In genomic region chr2:22340711-22341110, GRCh38 we compare ENCODE assay signal across 34 cellular contexts.
"Had no signal": no experiment of that assay in that cellular context is flagged by ENCODE, and none has a peak within 500 bp of the region (broad histone marks: within the 10 kb centered on the region; RNA-seq: fewer than 3 reads in every experiment).

No MANE protein-coding gene starts in this region.

- H3K4me1 ChIP-seq: SJCRH30 had no signal

- H3K36me3 ChIP-seq: MG63, SJCRH30 had no signal

- H3K4me2 ChIP-seq: PC-9 had no signal

- H3K27me3 ChIP-seq: MG63, SJCRH30 had no signal

- ATAC-seq: Panc1, Right ventricle myocardium inferior, SK-N-SH treated with all-trans-retinoic acid at 6 μM for 48 hours had no signal

- H3K4me3 ChIP-seq: MG63, PC-9, SJCRH30, SK-N-MC had no signal

- H3K27ac ChIP-seq: PC-9, RWPE1, SJCRH30, SK-N-MC had no signal

- H2AFZ ChIP-seq: PC-9 had no signal

- DNase-seq: Kasumi-1, KG1, MG63, NCI-H1048, NCI-H1092 treated with DMSO at 0.1 percent for 48 hours, NCI-H1105 treated with DMSO at 0.1 percent for 48 hours, NCI-H1417, NCI-H1436, NCI-H146, NCI-H1694, NCI-H187, NCI-H1930, NCI-H2029 treated with DMSO at 0.1 percent for 48 hours, NCI-H2081 treated with DMSO at 0.1 percent for 48 hours, NCI-H2107, NCI-H2171, NCI-H226, NCI-H446 treated with DMSO at 0.1 percent for 48 hours, NCI-H510A, NCI-H524, NCI-H526, NCI-H69, NCI-H748 treated with DMSO at 0.1 percent for 48 hours, NCI-H82, PC-9, SHP77, SIG-M5, SJCRH30 had no signal

- H3K9me3 ChIP-seq: MG63, SJCRH30 had no signal

- FAIRE-seq: RCC 7860 had no signal
